Comparison of ENCODE assay signal across 1 cellular context in the genomic region with DNA sequence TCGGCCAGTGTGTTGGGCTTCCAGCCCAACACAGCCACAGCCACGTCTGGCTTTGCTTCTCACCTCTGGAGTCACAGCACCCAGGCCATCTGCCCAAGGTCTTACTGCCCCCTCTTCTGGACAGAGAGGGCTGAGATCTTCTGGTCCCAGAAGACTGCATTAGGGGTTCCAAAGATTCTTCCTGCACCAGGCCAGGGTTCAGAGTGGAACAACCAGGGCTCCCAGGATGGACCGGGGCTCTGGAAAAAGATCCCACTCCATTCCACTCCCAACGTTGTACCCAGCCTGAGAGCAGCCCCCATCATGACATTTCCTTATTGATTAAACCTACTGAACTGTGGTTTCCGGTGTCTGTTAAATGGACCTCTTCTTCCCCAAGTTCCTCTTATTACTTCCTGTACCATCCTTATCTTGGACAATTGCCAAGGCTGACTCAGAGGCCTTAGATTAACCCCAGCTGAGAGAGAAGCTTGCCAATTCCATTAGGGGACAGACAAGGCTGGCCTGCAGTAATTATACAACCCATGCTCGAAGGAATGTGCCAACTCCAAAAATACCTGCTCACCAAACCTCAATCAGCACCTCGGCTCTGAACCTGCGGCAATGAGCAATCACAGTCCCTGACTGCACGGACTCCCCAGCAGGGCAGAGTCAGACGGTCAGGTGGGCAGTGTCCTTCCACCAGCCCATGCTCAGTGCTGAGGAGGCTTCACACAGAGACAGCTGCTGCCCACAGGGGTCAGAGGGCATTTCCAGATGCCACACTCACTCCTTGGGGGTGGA.
TF ChIP-seq lines count a peak whose summit lies in the region.

No MANE protein-coding gene starts in this region.

TF ChIP-seq in K562, 482 proteins besides CTCF, POLR2A, EP300 and RAD21 (continued from another document):
- TF ChIP-seq, protein P1, sequence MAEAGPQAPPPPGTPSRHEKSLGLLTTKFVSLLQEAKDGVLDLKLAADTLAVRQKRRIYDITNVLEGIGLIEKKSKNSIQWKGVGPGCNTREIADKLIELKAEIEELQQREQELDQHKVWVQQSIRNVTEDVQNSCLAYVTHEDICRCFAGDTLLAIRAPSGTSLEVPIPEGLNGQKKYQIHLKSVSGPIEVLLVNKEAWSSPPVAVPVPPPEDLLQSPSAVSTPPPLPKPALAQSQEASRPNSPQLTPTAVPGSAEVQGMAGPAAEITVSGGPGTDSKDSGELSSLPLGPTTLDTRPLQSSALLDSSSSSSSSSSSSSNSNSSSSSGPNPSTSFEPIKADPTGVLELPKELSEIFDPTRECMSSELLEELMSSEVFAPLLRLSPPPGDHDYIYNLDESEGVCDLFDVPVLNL (CRISPR knock-in tag; IDR thresholded peaks at IDR 0.05; ENCODE audit: low read depth), result no peak
- TF ChIP-seq, protein P2, sequence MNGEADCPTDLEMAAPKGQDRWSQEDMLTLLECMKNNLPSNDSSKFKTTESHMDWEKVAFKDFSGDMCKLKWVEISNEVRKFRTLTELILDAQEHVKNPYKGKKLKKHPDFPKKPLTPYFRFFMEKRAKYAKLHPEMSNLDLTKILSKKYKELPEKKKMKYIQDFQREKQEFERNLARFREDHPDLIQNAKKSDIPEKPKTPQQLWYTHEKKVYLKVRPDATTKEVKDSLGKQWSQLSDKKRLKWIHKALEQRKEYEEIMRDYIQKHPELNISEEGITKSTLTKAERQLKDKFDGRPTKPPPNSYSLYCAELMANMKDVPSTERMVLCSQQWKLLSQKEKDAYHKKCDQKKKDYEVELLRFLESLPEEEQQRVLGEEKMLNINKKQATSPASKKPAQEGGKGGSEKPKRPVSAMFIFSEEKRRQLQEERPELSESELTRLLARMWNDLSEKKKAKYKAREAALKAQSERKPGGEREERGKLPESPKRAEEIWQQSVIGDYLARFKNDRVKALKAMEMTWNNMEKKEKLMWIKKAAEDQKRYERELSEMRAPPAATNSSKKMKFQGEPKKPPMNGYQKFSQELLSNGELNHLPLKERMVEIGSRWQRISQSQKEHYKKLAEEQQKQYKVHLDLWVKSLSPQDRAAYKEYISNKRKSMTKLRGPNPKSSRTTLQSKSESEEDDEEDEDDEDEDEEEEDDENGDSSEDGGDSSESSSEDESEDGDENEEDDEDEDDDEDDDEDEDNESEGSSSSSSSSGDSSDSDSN (IDR thresholded peaks at IDR 0.05; ENCODE audit: borderline replicate concordance in 1 of 2, low read depth in 2 of 2, low read length in 2 of 2), result no peak
- peak; percentile 25; the same call in 1 of the 2 replicates for TF ChIP-seq TEAD4 (IDR thresholded peaks at IDR 0.05; ENCODE audit: low read length)
- TF ChIP-seq TEAD4 (CRISPR knock-in tag; IDR thresholded peaks at IDR 0.05; ENCODE audit: borderline replicate concordance), result 0 out of 2 replicates have a peak, but pooled peaks have one; percentile 20
- TF ChIP-seq ZNF253 (CRISPR knock-in tag; conservative IDR thresholded peaks at IDR 0.05), result no peak
- TF ChIP-seq RBBP5 (IDR thresholded peaks at IDR 0.05; ENCODE audit: borderline replicate concordance, insufficient read depth, low read length, poor library complexity, severe bottlenecking), result peak; percentile 38
- no peak for TF ChIP-seq RBM14 (IDR thresholded peaks at IDR 0.05; ENCODE audit: borderline replicate concordance, insufficient read depth, low read depth, low read length)
- TF ChIP-seq, protein P3, sequence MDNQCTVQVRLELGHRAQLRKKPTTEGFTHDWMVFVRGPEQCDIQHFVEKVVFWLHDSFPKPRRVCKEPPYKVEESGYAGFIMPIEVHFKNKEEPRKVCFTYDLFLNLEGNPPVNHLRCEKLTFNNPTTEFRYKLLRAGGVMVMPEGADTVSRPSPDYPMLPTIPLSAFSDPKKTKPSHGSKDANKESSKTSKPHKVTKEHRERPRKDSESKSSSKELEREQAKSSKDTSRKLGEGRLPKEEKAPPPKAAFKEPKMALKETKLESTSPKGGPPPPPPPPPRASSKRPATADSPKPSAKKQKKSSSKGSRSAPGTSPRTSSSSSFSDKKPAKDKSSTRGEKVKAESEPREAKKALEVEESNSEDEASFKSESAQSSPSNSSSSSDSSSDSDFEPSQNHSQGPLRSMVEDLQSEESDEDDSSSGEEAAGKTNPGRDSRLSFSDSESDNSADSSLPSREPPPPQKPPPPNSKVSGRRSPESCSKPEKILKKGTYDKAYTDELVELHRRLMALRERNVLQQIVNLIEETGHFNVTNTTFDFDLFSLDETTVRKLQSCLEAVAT (IDR thresholded peaks at IDR 0.05), result no peak
- TF ChIP-seq ZNF311 (CRISPR knock-in tag; IDR thresholded peaks at IDR 0.05), result no peak
- TF ChIP-seq ZBED1 (IDR thresholded peaks at IDR 0.05), result no peak
- TF ChIP-seq GTF2A2 (tag; IDR thresholded peaks at IDR 0.05), result no peak
- no peak for TF ChIP-seq ZNF668 (CRISPR knock-in tag; IDR thresholded peaks at IDR 0.05)
- peak; percentile 24; the same call in 1 of the 2 replicates for TF ChIP-seq MAFF (IDR thresholded peaks at IDR 0.05; ENCODE audit: low read length)
- peak; percentile 63; the same call in 1 of the 2 replicates for TF ChIP-seq MTA1 (IDR thresholded peaks at IDR 0.05; ENCODE audit: borderline replicate concordance)
- no peak for TF ChIP-seq ZNF384 (IDR thresholded peaks at IDR 0.05; ENCODE audit: low read depth, low read length)
- no peak for TF ChIP-seq HNRNPLL (IDR thresholded peaks at IDR 0.05; ENCODE audit: low read depth, low read length, poor library complexity, severe bottlenecking)
- TF ChIP-seq MTF1 (CRISPR knock-in tag; IDR thresholded peaks at IDR 0.05; ENCODE audit: borderline replicate concordance), result no peak
- no peak for TF ChIP-seq OTX1 (CRISPR knock-in tag; IDR thresholded peaks at IDR 0.05)
- TF ChIP-seq, protein P4, sequence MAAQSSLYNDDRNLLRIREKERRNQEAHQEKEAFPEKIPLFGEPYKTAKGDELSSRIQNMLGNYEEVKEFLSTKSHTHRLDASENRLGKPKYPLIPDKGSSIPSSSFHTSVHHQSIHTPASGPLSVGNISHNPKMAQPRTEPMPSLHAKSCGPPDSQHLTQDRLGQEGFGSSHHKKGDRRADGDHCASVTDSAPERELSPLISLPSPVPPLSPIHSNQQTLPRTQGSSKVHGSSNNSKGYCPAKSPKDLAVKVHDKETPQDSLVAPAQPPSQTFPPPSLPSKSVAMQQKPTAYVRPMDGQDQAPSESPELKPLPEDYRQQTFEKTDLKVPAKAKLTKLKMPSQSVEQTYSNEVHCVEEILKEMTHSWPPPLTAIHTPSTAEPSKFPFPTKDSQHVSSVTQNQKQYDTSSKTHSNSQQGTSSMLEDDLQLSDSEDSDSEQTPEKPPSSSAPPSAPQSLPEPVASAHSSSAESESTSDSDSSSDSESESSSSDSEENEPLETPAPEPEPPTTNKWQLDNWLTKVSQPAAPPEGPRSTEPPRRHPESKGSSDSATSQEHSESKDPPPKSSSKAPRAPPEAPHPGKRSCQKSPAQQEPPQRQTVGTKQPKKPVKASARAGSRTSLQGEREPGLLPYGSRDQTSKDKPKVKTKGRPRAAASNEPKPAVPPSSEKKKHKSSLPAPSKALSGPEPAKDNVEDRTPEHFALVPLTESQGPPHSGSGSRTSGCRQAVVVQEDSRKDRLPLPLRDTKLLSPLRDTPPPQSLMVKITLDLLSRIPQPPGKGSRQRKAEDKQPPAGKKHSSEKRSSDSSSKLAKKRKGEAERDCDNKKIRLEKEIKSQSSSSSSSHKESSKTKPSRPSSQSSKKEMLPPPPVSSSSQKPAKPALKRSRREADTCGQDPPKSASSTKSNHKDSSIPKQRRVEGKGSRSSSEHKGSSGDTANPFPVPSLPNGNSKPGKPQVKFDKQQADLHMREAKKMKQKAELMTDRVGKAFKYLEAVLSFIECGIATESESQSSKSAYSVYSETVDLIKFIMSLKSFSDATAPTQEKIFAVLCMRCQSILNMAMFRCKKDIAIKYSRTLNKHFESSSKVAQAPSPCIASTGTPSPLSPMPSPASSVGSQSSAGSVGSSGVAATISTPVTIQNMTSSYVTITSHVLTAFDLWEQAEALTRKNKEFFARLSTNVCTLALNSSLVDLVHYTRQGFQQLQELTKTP (IDR thresholded peaks at IDR 0.05; ENCODE audit: low read depth in 1 of 2, partially characterized antibody in 2 of 2), result peak in 1 of 2 experiments; percentile 54
- 0 out of 4 replicates have a peak, but pooled peaks of 1 of the 2 experiments have one; percentile 34 for TF ChIP-seq MAZ (CRISPR knock-in tag; conservative IDR thresholded peaks at IDR 0.05 in 1 of 2, IDR thresholded peaks at IDR 0.05 in 1 of 2)
- no peak for TF ChIP-seq BRF1 (IDR thresholded peaks at IDR 0.05; ENCODE audit: borderline replicate concordance, extremely low read depth, insufficient read length)
- TF ChIP-seq, protein P5, sequence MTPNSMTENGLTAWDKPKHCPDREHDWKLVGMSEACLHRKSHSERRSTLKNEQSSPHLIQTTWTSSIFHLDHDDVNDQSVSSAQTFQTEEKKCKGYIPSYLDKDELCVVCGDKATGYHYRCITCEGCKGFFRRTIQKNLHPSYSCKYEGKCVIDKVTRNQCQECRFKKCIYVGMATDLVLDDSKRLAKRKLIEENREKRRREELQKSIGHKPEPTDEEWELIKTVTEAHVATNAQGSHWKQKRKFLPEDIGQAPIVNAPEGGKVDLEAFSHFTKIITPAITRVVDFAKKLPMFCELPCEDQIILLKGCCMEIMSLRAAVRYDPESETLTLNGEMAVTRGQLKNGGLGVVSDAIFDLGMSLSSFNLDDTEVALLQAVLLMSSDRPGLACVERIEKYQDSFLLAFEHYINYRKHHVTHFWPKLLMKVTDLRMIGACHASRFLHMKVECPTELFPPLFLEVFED (CRISPR knock-in tag; conservative IDR thresholded peaks at IDR 0.05), result no peak
- TF ChIP-seq, protein P6, sequence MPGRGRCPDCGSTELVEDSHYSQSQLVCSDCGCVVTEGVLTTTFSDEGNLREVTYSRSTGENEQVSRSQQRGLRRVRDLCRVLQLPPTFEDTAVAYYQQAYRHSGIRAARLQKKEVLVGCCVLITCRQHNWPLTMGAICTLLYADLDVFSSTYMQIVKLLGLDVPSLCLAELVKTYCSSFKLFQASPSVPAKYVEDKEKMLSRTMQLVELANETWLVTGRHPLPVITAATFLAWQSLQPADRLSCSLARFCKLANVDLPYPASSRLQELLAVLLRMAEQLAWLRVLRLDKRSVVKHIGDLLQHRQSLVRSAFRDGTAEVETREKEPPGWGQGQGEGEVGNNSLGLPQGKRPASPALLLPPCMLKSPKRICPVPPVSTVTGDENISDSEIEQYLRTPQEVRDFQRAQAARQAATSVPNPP (IDR thresholded peaks at IDR 0.05; ENCODE audit: borderline replicate concordance, insufficient read depth, insufficient read length), result no peak
- no peak for TF ChIP-seq RUNX1 (IDR thresholded peaks at IDR 0.05; ENCODE audit: low read depth)
- TF ChIP-seq HIVEP1 (CRISPR knock-in tag; IDR thresholded peaks at IDR 0.05), result no peak
- TF ChIP-seq, protein P7, sequence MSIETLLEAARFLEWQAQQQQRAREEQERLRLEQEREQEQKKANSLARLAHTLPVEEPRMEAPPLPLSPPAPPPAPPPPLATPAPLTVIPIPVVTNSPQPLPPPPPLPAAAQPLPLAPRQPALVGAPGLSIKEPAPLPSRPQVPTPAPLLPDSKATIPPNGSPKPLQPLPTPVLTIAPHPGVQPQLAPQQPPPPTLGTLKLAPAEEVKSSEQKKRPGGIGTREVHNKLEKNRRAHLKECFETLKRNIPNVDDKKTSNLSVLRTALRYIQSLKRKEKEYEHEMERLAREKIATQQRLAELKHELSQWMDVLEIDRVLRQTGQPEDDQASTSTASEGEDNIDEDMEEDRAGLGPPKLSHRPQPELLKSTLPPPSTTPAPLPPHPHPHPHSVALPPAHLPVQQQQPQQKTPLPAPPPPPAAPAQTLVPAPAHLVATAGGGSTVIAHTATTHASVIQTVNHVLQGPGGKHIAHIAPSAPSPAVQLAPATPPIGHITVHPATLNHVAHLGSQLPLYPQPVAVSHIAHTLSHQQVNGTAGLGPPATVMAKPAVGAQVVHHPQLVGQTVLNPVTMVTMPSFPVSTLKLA (conservative IDR thresholded peaks at IDR 0.05), result peak in 1 of 2 experiments; percentile 49; a peak in 1 of 4 replicates
- no peak for TF ChIP-seq SNRNP70 (optimal IDR thresholded peaks at IDR 0.05; ENCODE audit: low read depth, low read length)
- TF ChIP-seq TCF3 (CRISPR knock-in tag; IDR thresholded peaks at IDR 0.05), result no peak
- no peak for TF ChIP-seq ZFP30 (CRISPR knock-in tag; IDR thresholded peaks at IDR 0.05; ENCODE audit: borderline replicate concordance)
TF ChIP-seq in K562: peak in this region for 128.
